ENCODE assay signal across 8 cellular contexts in genomic region chr10:75019360-75019759, GRCh38.
DNase-seq lines count a peak whose midpoint lies in the region; ATAC-seq and TF ChIP-seq lines count a peak whose summit lies in the region.

No MANE protein-coding gene starts in this region.

- no TSS peak for BruUV-seq in Calu3 (replicated peaks; lab: Mats Ljungman, UMichigan)

- intact Hi-C loops in Calu3 (cut with micrococcal nuclease; ENCODE audit: unreplicated experiment), result loop anchor here (1.0 kb wide), 2 partner anchors 28 to 130 kb away; no protein-coding TSS in a partner anchor

- TF ChIP-seq CTCF in Calu3 (IDR thresholded peaks at IDR 0.05; ENCODE audit: unreplicated experiment) (peak; percentile 22), RWPE2 (IDR thresholded peaks at IDR 0.05; ENCODE audit: poor library complexity, severe bottlenecking) (peak; percentile 62)

- H3K9me3 ChIP-seq in RWPE2 (ENCODE audit: severe bottlenecking), result peaks cover 2% of the 10 kb centered on the region

- H3K27me3 Mint-ChIP-seq in Calu3 (ENCODE audit: unreplicated experiment), result no peaks in the 10 kb centered on the region
- no peaks in the 10 kb centered on the region for H3K27me3 Mint-ChIP-seq in activated CD4-positive, alpha-beta memory T cell treated with anti-CD3 and anti-CD28 coated beads, Interleukin-2, amount 10 ng/mL, durations not matched to agents 7 days and 5 days

- H3K27me3 ChIP-seq in RWPE2 (ENCODE audit: insufficient read depth, poor library complexity, severe bottlenecking), result no peaks in the 10 kb centered on the region

- DNase-seq in Calu3 (no peak), HT1080 (ENCODE audit: low read depth) (peak; percentile 29), RWPE2 (ENCODE audit: low spot score) (no peak), globus pallidus (ENCODE audit: low spot score) (peak; percentile 64)
- no peak for DNase-seq in activated CD4-positive, alpha-beta memory T cell treated with anti-CD3 and anti-CD28 coated beads, Interleukin-2, amount 10 ng/mL, durations not matched to agents 7 days and 5 days

- H3K27ac ChIP-seq in RWPE2 (ENCODE audit: poor library complexity, severe bottlenecking), result no peak overlapping the region

- no peaks in the 10 kb centered on the region for H3K36me3 Mint-ChIP-seq in Calu3 (ENCODE audit: insufficient read depth, unreplicated experiment)
- peaks cover 7% of the 10 kb centered on the region for H3K36me3 Mint-ChIP-seq in activated CD4-positive, alpha-beta memory T cell treated with anti-CD3 and anti-CD28 coated beads, Interleukin-2, amount 10 ng/mL, durations not matched to agents 7 days and 5 days (ENCODE audit: low read depth)

- ATAC-seq in RWPE2 (ENCODE audit: low read depth) (0 out of 3 replicates have a peak, but pooled peaks have one; percentile 50), HG02571 (IDR thresholded peaks at IDR 0.05; ENCODE audit: unreplicated experiment) (no peak), HG02623 (IDR thresholded peaks at IDR 0.05; ENCODE audit: unreplicated experiment) (no peak), GM19395 (IDR thresholded peaks at IDR 0.05; ENCODE audit: unreplicated experiment) (no peak)

- no peaks in the 10 kb centered on the region for H3K4me1 ChIP-seq in RWPE2 (ENCODE audit: insufficient read depth, poor library complexity, severe bottlenecking)

- CTCF ChIA-PET in Calu3 (lab: Charles Lee), result interaction anchor here (0.6 to 0.7 kb wide), 4 partner anchors 11 to 390 kb away, joined by 3 to 5 read pairs (median 4); no protein-coding TSS in a partner anchor
- CTCF ChIA-PET in activated CD4-positive, alpha-beta memory T cell treated with anti-CD3 and anti-CD28 coated beads, Interleukin-2, amount 10 ng/mL, durations not matched to agents 7 days and 5 days (lab: Charles Lee), result interaction anchor here (0.6 to 3.4 kb wide), 17 partner anchors 16 to 824 kb away, joined by 3 to 20 read pairs (median 4); partner anchors contain the start of genes COMTD1 and KAT6B

- peaks cover 12% of the 10 kb centered on the region for H3K4me1 Mint-ChIP-seq in Calu3 (ENCODE audit: low read depth, unreplicated experiment)
- peaks cover 26% of the 10 kb centered on the region for H3K4me1 Mint-ChIP-seq in activated CD4-positive, alpha-beta memory T cell treated with anti-CD3 and anti-CD28 coated beads, Interleukin-2, amount 10 ng/mL, durations not matched to agents 7 days and 5 days

- no peak overlapping the region for H3K27ac Mint-ChIP-seq in Calu3 (ENCODE audit: unreplicated experiment)
- no peak overlapping the region for H3K27ac Mint-ChIP-seq in activated CD4-positive, alpha-beta memory T cell treated with anti-CD3 and anti-CD28 coated beads, Interleukin-2, amount 10 ng/mL, durations not matched to agents 7 days and 5 days

- H3K9me3 Mint-ChIP-seq in Calu3 (ENCODE audit: low read depth, unreplicated experiment), result no peaks in the 10 kb centered on the region
- no peaks in the 10 kb centered on the region for H3K9me3 Mint-ChIP-seq in activated CD4-positive, alpha-beta memory T cell treated with anti-CD3 and anti-CD28 coated beads, Interleukin-2, amount 10 ng/mL, durations not matched to agents 7 days and 5 days

- no peak overlapping the region for H3K4me3 ChIP-seq in RWPE2 (ENCODE audit: severe bottlenecking)

- POLR2A ChIA-PET in activated CD4-positive, alpha-beta memory T cell treated with anti-CD3 and anti-CD28 coated beads, Interleukin-2, amount 10 ng/mL, durations not matched to agents 7 days and 5 days (lab: Charles Lee), result interaction anchor here (0.6 to 1.3 kb wide), 4 partner anchors 92 to 892 kb away, joined by 3 read pairs; no protein-coding TSS in a partner anchor

- no peak overlapping the region for H3K4me3 Mint-ChIP-seq in Calu3 (ENCODE audit: low read depth, unreplicated experiment)
- no peak overlapping the region for H3K4me3 Mint-ChIP-seq in activated CD4-positive, alpha-beta memory T cell treated with anti-CD3 and anti-CD28 coated beads, Interleukin-2, amount 10 ng/mL, durations not matched to agents 7 days and 5 days

- H3K36me3 ChIP-seq in RWPE2 (ENCODE audit: low read depth), result peaks cover 7% of the 10 kb centered on the region; the same call in 1 of the 2 replicates

Comparison
In these comparisons a context has a peak if more than half of its experiments do, and no peak if none do; other contexts are left out.
1. DNase-seq: peak in HT1080 (single experiment) and globus pallidus (single experiment); none in Calu3 (single experiment), RWPE2 (single experiment) and activated CD4-positive, alpha-beta memory T cell treated with anti-CD3 and anti-CD28 coated beads, Interleukin-2, amount 10 ng/mL, durations not matched to agents 7 days and 5 days (single experiment).